ENCODE assay signal across 10 cellular contexts in the genomic region with DNA sequence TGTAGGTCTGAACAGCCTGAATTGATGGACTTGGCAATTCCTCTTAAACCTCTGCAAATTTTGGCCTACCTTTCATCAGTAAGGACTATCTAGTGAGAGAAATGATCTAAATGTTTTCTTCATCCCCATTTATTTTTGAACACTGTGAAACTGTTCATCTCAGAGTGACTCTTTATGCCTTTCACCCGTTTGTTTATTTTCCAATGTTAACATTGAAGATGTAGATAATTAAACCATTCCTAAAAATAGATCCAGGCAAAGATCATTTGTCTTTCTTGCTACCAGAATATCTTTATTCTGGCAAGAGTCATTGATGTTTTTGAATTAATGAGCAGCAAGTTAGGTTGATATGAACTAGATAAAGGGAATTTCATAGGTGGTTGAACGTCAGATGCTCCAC. TPM values are rescaled to one million over a fixed set of nuclear protein-coding genes. Genes with fewer than 3 reads are reported as not detected.
DNase-seq lines count a peak whose midpoint lies in the region; ATAC-seq and TF ChIP-seq lines count a peak whose summit lies in the region.
"Had no signal": no experiment of that assay in that cellular context is flagged by ENCODE, and none has a peak within 500 bp of the region (broad histone marks: within the 10 kb centered on the region; RNA-seq: fewer than 3 reads in every experiment).

No MANE protein-coding gene starts in this region.

- no peak overlapping the region for H3K9ac ChIP-seq in H9 (ENCODE audit: extremely low read depth, insufficient read length, low read length)
- H3K9ac ChIP-seq: BLaER1 had no signal

- no peak overlapping the region for H2AK5ac ChIP-seq in H9 (ENCODE audit: insufficient read length, low read length)

- H3K4me1 Mint-ChIP-seq in T-helper 2 cell treated with Interferon-gamma antibody and Interleukin-4, amounts not matched to agents 5 μg/mL and 100 μg/mL, for 36 hours (ENCODE audit: low read depth), result peaks cover 39% of the 10 kb centered on the region
- H3K4me1 Mint-ChIP-seq in H9, result peaks cover 30 to 43% of the 10 kb centered on the region in 2 experiments

- H3K27ac Mint-ChIP-seq in T-helper 2 cell treated with Interferon-gamma antibody and Interleukin-4, amounts not matched to agents 5 μg/mL and 100 μg/mL, for 36 hours, result no peak overlapping the region
- no peak overlapping the region; a peak in 2 of 7 replicates for H3K27ac Mint-ChIP-seq in H9

- peaks cover 7% of the 10 kb centered on the region for H3K23me2 ChIP-seq in H9 (ENCODE audit: insufficient read length, low read depth, low read length, poor library complexity, severe bottlenecking)

- no peaks in the 10 kb centered on the region; the same call in 1 of the 2 replicates for H3K79me2 ChIP-seq in H9 (ENCODE audit: insufficient read depth, low read length)

- CTCF ChIA-PET in HEK293T (lab: Yijun Ruan, JAX), result no interaction called here

- H3K4me3 Mint-ChIP-seq in T-helper 2 cell treated with Interferon-gamma antibody and Interleukin-4, amounts not matched to agents 5 μg/mL and 100 μg/mL, for 36 hours, result peak overlapping the region; percentile 47
- peak overlapping the region in 1 of 2 experiments; percentile 74; a peak in 3 of 5 replicates for H3K4me3 Mint-ChIP-seq in H9

- no peaks in the 10 kb centered on the region for H3K27me3 ChIP-seq in adrenal gland
- no peaks in the 10 kb centered on the region for H3K27me3 ChIP-seq in left lung
- no peaks in the 10 kb centered on the region for H3K27me3 ChIP-seq in testis
- no peaks in the 10 kb centered on the region for H3K27me3 ChIP-seq in H9 (ENCODE audit: insufficient read depth, low read length)

- H4K91ac ChIP-seq in H9 (ENCODE audit: insufficient read length, low read depth, low read length), result no peak overlapping the region

- H2BK5ac ChIP-seq in H9 (ENCODE audit: insufficient read length, low read length), result no peak overlapping the region

- no peak overlapping the region for H3K56ac ChIP-seq in H9 (ENCODE audit: insufficient read length, low read depth, low read length)

- H3K18ac ChIP-seq in H9 (ENCODE audit: insufficient read length, low read depth, low read length), result no peak overlapping the region

- no peak overlapping the region for H2BK120ac ChIP-seq in H9 (ENCODE audit: low read depth, low read length, poor library complexity, severe bottlenecking)

- H3K4me1 ChIP-seq in adrenal gland (replicated peaks in 1 of 2), result peaks cover under 1 to 28% of the 10 kb centered on the region in 2 donors
- peaks cover 21 to 75% of the 10 kb centered on the region in 2 donors for H3K4me1 ChIP-seq in left lung
- H3K4me1 ChIP-seq in testis, result peaks cover 7% of the 10 kb centered on the region
- no peaks in the 10 kb centered on the region; the same call in 1 of the 2 replicates for H3K4me1 ChIP-seq in H9 (ENCODE audit: insufficient read depth, low read length)

- POLR2A ChIA-PET in HEK293T (lab: Yijun Ruan, JAX), result interaction anchor here (0.6 to 1.2 kb wide), 2 partner anchors 82 to 194 kb away, joined by 3 read pairs; no protein-coding TSS in a partner anchor

- DNase-seq in T-helper 2 cell treated with Interferon-gamma antibody and Interleukin-4, amounts not matched to agents 5 μg/mL and 100 μg/mL, for 36 hours (ENCODE audit: low spot score), result no peak
- DNase-seq in T-helper 2 cell (no peak), adrenal gland (no peak), left lung (no peak), testis (no peak), H9 (no peak), HEK293T (ENCODE audit: extremely low spot score) (no peak)
- DNase-seq in activated CD4-positive, CD25-positive, alpha-beta regulatory T cell (lab: John Stamatoyannopoulos, UW), result no peak
- DNase-seq: NCI-H748 treated with DMSO at 0.1 percent for 48 hours had no signal

- intact Hi-C loops in adrenal gland (cut with DNase I), result loop anchor here in 1 of 2 donors (5.0 to 10.0 kb wide), 2 partner anchors 124 to 267 kb away; no protein-coding TSS in a partner anchor
- intact Hi-C loops in left lung (cut with DNase I), result no loop called here
- intact Hi-C loops in testis (cut with DNase I; ENCODE audit: low total_unique reads), result no loop called here

- no peak overlapping the region for H2BK15ac ChIP-seq in H9 (ENCODE audit: low read depth, low read length)

- H3K23ac ChIP-seq in H9 (ENCODE audit: insufficient read length, low read depth, low read length), result no peak overlapping the region

- H3K4ac ChIP-seq in H9 (ENCODE audit: low read depth, low read length), result no peak overlapping the region

- no peak for TF ChIP-seq POLR2A in adrenal gland (IDR thresholded peaks at IDR 0.05)
- TF ChIP-seq POLR2A in testis (IDR thresholded peaks at IDR 0.05), result no peak

- H4K8ac ChIP-seq in H9 (replicated peaks; ENCODE audit: insufficient read length, low read depth, low read length), result no peak overlapping the region

- H3K36me3 Mint-ChIP-seq in T-helper 2 cell treated with Interferon-gamma antibody and Interleukin-4, amounts not matched to agents 5 μg/mL and 100 μg/mL, for 36 hours (ENCODE audit: low read depth), result peaks cover 6% of the 10 kb centered on the region
- H3K36me3 Mint-ChIP-seq in H9 (ENCODE audit: insufficient read depth in 1 of 3, low read depth in 3 of 3), result no peaks in the 10 kb centered on the region

- peaks cover 0 to 7% of the 10 kb centered on the region in 2 donors for H3K36me3 ChIP-seq in adrenal gland (replicated peaks in 1 of 2)
- no peaks in the 10 kb centered on the region for H3K36me3 ChIP-seq in left lung
- H3K36me3 ChIP-seq in testis (ENCODE audit: low read depth, missing control alignments), result no peaks in the 10 kb centered on the region
- H3K36me3 ChIP-seq: BLaER1 had no signal

- H3K27ac ChIP-seq in adrenal gland (peak overlapping the region; percentile 93 to 98 (median 97)), left lung (peak overlapping the region; percentile 92 to 97), testis (peak overlapping the region; percentile 24 to 44), H9 (ENCODE audit: insufficient read length, low read depth, low read length) (no peak overlapping the region)
- H3K27ac ChIP-seq: BLaER1 had no signal

- no peak overlapping the region for H3T11ph ChIP-seq in H9 (ENCODE audit: low read length)

- H2BK20ac ChIP-seq in H9 (ENCODE audit: low read depth, low read length, poor library complexity, severe bottlenecking), result no peak overlapping the region

- H3K4me2 ChIP-seq in H9 (ENCODE audit: insufficient read depth, insufficient read length, low read length), result no peak overlapping the region

- no peak overlapping the region for H2BK12ac ChIP-seq in H9 (ENCODE audit: insufficient read length, low read depth, low read length)

- H3K27me3 Mint-ChIP-seq in T-helper 2 cell treated with Interferon-gamma antibody and Interleukin-4, amounts not matched to agents 5 μg/mL and 100 μg/mL, for 36 hours (ENCODE audit: low read depth), result no peaks in the 10 kb centered on the region
- H3K27me3 Mint-ChIP-seq in H9 (ENCODE audit: low read depth), result no peaks in the 10 kb centered on the region; the same call in 1 of the 2 replicates

- no peak overlapping the region for H4K5ac ChIP-seq in H9 (ENCODE audit: insufficient read length, low read depth, low read length)

- no peak overlapping the region for H3K14ac ChIP-seq in H9 (ENCODE audit: insufficient read depth, low read length)

- no peaks in the 10 kb centered on the region for H3K79me1 ChIP-seq in H9 (ENCODE audit: insufficient read depth, low read depth, low read length, poor library complexity, severe bottlenecking)

- 15 to 21% (median 18%) methylated on average over 2 of the region's 2 CpGs for WGBS in adrenal gland, 4 donors
- WGBS in testis, 2 donors, result 32 to 35% methylated on average over 2 of the region's 2 CpGs
- WGBS in H9 (ENCODE audit: extremely low coverage, insufficient read length, low lambda C conversion rate), result no CpG with 5 or more reads among the region's 2 CpGs

- no peaks in the 10 kb centered on the region for H3K9me3 Mint-ChIP-seq in T-helper 2 cell treated with Interferon-gamma antibody and Interleukin-4, amounts not matched to agents 5 μg/mL and 100 μg/mL, for 36 hours
- no peaks in the 10 kb centered on the region for H3K9me3 Mint-ChIP-seq in H9

- TF ChIP-seq CTCF in adrenal gland (IDR thresholded peaks at IDR 0.05) (no peak), left lung (IDR thresholded peaks at IDR 0.05) (no peak), testis (IDR thresholded peaks at IDR 0.05) (no peak), H9 (conservative IDR thresholded peaks at IDR 0.05) (no peak)

- no peak overlapping the region for H2AFZ ChIP-seq in H9 (ENCODE audit: low read length)

- H3K4me3 ChIP-seq in adrenal gland, result peak overlapping the region in 3 of 4 donors; percentile 19 to 94 (median 80)
- H3K4me3 ChIP-seq in left lung, result peak overlapping the region; percentile 54 to 83
- H3K4me3 ChIP-seq in testis, result peak overlapping the region; percentile 31 to 95
- H3K4me3 ChIP-seq: BLaER1 had no signal

- H3K9me3 ChIP-seq in adrenal gland (replicated peaks in 1 of 3), result no peaks in the 10 kb centered on the region
- H3K9me3 ChIP-seq in left lung, result no peaks in the 10 kb centered on the region
- no peaks in the 10 kb centered on the region for H3K9me3 ChIP-seq in testis
- H3K9me3 ChIP-seq in H9 (ENCODE audit: control insufficient read depth, low read depth, low read length), result no peaks in the 10 kb centered on the region
- H3K9me3 ChIP-seq: BLaER1 had no signal

- no peak for ATAC-seq in left lung

- H4K20me1 ChIP-seq in H9 (ENCODE audit: control insufficient read depth, insufficient read depth, insufficient read length), result no peaks in the 10 kb centered on the region

TF ChIP-seq in HEK293T, 16 proteins besides CTCF, POLR2A, EP300 and RAD21 (continues in another document):
- TF ChIP-seq SP1 (IDR thresholded peaks at IDR 0.05) (no peak), NFRKB (IDR thresholded peaks at IDR 0.05) (no peak), ARNT (IDR thresholded peaks at IDR 0.05) (no peak), ELF4 (IDR thresholded peaks at IDR 0.05) (no peak), ZNF384 (IDR thresholded peaks at IDR 0.05) (no peak), FOXA1 (IDR thresholded peaks at IDR 0.05) (no peak), SUZ12 (IDR thresholded peaks at IDR 0.05) (no peak), FOXK2 (IDR thresholded peaks at IDR 0.05) (no peak), L3MBTL2 (conservative IDR thresholded peaks at IDR 0.05) (no peak), TARDBP (IDR thresholded peaks at IDR 0.05) (no peak)
- TF ChIP-seq, protein P1, sequence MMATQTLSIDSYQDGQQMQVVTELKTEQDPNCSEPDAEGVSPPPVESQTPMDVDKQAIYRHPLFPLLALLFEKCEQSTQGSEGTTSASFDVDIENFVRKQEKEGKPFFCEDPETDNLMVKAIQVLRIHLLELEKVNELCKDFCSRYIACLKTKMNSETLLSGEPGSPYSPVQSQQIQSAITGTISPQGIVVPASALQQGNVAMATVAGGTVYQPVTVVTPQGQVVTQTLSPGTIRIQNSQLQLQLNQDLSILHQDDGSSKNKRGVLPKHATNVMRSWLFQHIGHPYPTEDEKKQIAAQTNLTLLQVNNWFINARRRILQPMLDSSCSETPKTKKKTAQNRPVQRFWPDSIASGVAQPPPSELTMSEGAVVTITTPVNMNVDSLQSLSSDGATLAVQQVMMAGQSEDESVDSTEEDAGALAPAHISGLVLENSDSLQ (IDR thresholded peaks at IDR 0.05), result no peak

RNA-seq across cellular contexts. Expression of a gene that starts 3.2 kb away (rescaled TPM):
- total RNA-seq in adrenal gland (100 to 1,000 TPM; 107 to 381 (median 155) TPM), left lung (10 to 100 TPM; 52.5 to 59.6 TPM), testis (10 to 100 TPM; 52.9 to 64.4 TPM), H9 (2021) (8.6 and 8.7 TPM in 2 replicates)
- polyA plus RNA-seq in adrenal gland (10 to 100 TPM; 34.4 to 60.2 (median 42.9) TPM), testis (ENCODE audit: insufficient read depth, low read depth, low replicate concordance) (29.4 TPM)
